In the genomic region with DNA sequence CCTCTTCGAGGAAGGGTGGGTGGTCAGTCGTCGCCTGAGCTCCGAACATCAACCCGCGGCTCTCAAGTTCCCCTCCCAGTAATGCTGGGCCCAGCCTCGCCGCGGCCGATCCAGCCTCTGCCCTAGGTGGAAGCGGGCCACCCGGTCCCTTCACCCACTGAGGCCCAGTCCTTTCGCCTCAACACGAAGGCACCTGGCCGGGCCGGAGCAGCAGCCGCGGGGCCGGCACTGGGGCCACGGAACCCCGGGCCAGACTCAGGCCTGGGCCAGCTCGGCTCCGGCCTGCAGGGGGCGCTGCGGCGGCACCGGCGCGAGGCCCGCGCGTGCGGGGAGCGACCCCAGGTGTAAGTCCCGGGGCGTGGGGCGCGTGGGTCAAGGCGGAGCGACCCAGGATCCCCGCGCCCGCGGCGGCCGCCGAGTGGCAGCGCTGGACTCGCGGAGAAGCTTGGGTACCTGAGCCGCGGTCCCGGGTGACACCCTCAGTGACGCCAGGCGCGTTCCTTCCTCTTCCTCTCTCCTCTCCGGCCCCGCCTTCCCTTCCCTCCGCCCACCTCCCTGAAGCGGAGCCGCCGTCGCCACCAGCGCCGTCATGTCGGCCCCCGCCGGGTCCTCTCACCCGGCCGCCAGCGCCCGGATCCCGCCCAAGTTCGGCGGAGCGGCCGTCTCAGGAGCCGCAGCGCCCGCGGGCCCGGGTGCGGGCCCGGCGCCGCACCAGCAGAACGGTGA, we compare ENCODE assay signal across 8 cellular contexts. TPM values are rescaled to one million over a fixed set of nuclear protein-coding genes. Genes with fewer than 3 reads are reported as not detected.
A peak's percentile ranks its signal among the peaks of the same experiment; 100 is the strongest.
DNase-seq lines count a peak whose midpoint lies in the region; ATAC-seq and TF ChIP-seq lines count a peak whose summit lies in the region.

A gene (plus strand): TSS at position 535 of the 726 bp plus-strand sequence. CDS start 55 bp downstream, at position 590.

- POLR2A ChIA-PET in CD8-positive, alpha-beta memory T cell (lab: Charles Lee) = interaction anchor here (1.2 to 2.1 kb wide), 3 partner anchors 126 to 383 kb away, joined by 3 to 8 read pairs (median 6); a partner anchor contains a TSS

- H3K36me3 ChIP-seq in CD8-positive, alpha-beta memory T cell (ENCODE audit: insufficient read depth, low read length) = no peaks in the 10 kb centered on the region
- H3K36me3 ChIP-seq in endodermal cell (ENCODE audit: control insufficient read depth, insufficient read depth, low read length) = peaks cover 9% of the 10 kb centered on the region

- H3K9me3 ChIP-seq in CD8-positive, alpha-beta memory T cell (ENCODE audit: low read length) = no peaks in the 10 kb centered on the region
- no peaks in the 10 kb centered on the region for H3K9me3 ChIP-seq in endodermal cell (ENCODE audit: control insufficient read depth, low read length)

- H3K27me3 Mint-ChIP-seq in CD8-positive, alpha-beta memory T cell = peaks cover 0 to 2% of the 10 kb centered on the region in 2 donors
- no peaks in the 10 kb centered on the region for H3K27me3 Mint-ChIP-seq in activated CD8-positive, alpha-beta memory T cell treated with anti-CD3 and anti-CD28 coated beads, Interleukin-2, amount 10 ng/mL, durations not matched to agents 7 days and 5 days
- H3K27me3 Mint-ChIP-seq in endodermal cell (ENCODE audit: insufficient read depth) = no peaks in the 10 kb centered on the region

- peak within 1 kb of the TSS; percentile 85 for H3K9ac ChIP-seq in endodermal cell (ENCODE audit: extremely low read depth, low read length, poor library complexity, severe bottlenecking)

- H3K27ac Mint-ChIP-seq in CD8-positive, alpha-beta memory T cell = peak within 1 kb of the TSS; percentile 91 to 97 (median 94)
- peak within 1 kb of the TSS; percentile 84 for H3K27ac Mint-ChIP-seq in activated CD8-positive, alpha-beta memory T cell treated with anti-CD3 and anti-CD28 coated beads, Interleukin-2, amount 10 ng/mL, durations not matched to agents 7 days and 5 days
- peak within 1 kb of the TSS; percentile 92 for H3K27ac Mint-ChIP-seq in endodermal cell

- H3K4me3 Mint-ChIP-seq in CD8-positive, alpha-beta memory T cell = peak within 1 kb of the TSS; percentile 87 to 96 (median 90)
- H3K4me3 Mint-ChIP-seq in activated CD8-positive, alpha-beta memory T cell treated with anti-CD3 and anti-CD28 coated beads, Interleukin-2, amount 10 ng/mL, durations not matched to agents 7 days and 5 days = peak within 1 kb of the TSS; percentile 88
- peak within 1 kb of the TSS; percentile 84 for H3K4me3 Mint-ChIP-seq in endodermal cell

- peaks cover 0 to 12% (median 3%) of the 10 kb centered on the region in 3 donors for H3K36me3 Mint-ChIP-seq in CD8-positive, alpha-beta memory T cell
- H3K36me3 Mint-ChIP-seq in activated CD8-positive, alpha-beta memory T cell treated with anti-CD3 and anti-CD28 coated beads, Interleukin-2, amount 10 ng/mL, durations not matched to agents 7 days and 5 days = peaks cover 9% of the 10 kb centered on the region
- peaks cover 10% of the 10 kb centered on the region for H3K36me3 Mint-ChIP-seq in endodermal cell (ENCODE audit: low read depth)

- no peaks in the 10 kb centered on the region for H3K27me3 ChIP-seq in CD8-positive, alpha-beta memory T cell (ENCODE audit: insufficient read depth, low read length, poor library complexity, severe bottlenecking)
- H3K27me3 ChIP-seq in endodermal cell (ENCODE audit: control insufficient read depth, insufficient read depth, low read length, poor library complexity, severe bottlenecking) = no peaks in the 10 kb centered on the region

- no peaks in the 10 kb centered on the region for H3K9me3 Mint-ChIP-seq in CD8-positive, alpha-beta memory T cell
- no peaks in the 10 kb centered on the region for H3K9me3 Mint-ChIP-seq in activated CD8-positive, alpha-beta memory T cell treated with anti-CD3 and anti-CD28 coated beads, Interleukin-2, amount 10 ng/mL, durations not matched to agents 7 days and 5 days (ENCODE audit: low read depth)
- H3K9me3 Mint-ChIP-seq in endodermal cell = no peaks in the 10 kb centered on the region

- peak; percentile 100 for TF ChIP-seq CTCF in endodermal cell (conservative IDR thresholded peaks at IDR 0.05)

- CTCF ChIA-PET in CD8-positive, alpha-beta memory T cell (lab: Charles Lee) = interaction anchor here (0.5 to 2.9 kb wide), 45 partner anchors 8 to 1078 kb away, joined by 3 to 18 read pairs (median 4); a partner anchor contains a TSS
- CTCF ChIA-PET in activated CD8-positive, alpha-beta memory T cell treated with anti-CD3 and anti-CD28 coated beads, Interleukin-2, amount 10 ng/mL, durations not matched to agents 7 days and 5 days (lab: Charles Lee) = interaction anchor here (0.6 to 3.2 kb wide), 52 partner anchors 9 to 1079 kb away, joined by 3 to 30 read pairs (median 4); a partner anchor contains a TSS

- ATAC-seq in GM19452 (IDR thresholded peaks at IDR 0.05; ENCODE audit: unreplicated experiment) = peak; percentile 93
- ATAC-seq in HG03575 (IDR thresholded peaks at IDR 0.05; ENCODE audit: extremely low read depth, insufficient number of reproducible peaks, low FRiP score, unreplicated experiment) = peak; percentile 63
- peak; percentile 92 for ATAC-seq in activated CD8-positive, alpha-beta memory T cell treated with anti-CD3 and anti-CD28 coated beads, Interleukin-2, amount 10 ng/mL, durations not matched to agents 7 days and 5 days

- H3K4me3 ChIP-seq in CD8-positive, alpha-beta memory T cell (ENCODE audit: low read length) = peak within 1 kb of the TSS; percentile 83
- peak within 1 kb of the TSS; percentile 99 for H3K4me3 ChIP-seq in endodermal cell (ENCODE audit: low read length)

- DNase-seq in CD8-positive, alpha-beta memory T cell = peak; percentile 87 to 92 (median 90)
- DNase-seq in NOMO-1 treated with dmso at 0.1 percent for 144 hours (lab: John Stamatoyannopoulos, UW; ENCODE audit: unreplicated experiment) (peak; percentile 69), endodermal cell (peak; percentile 94), midbrain (lab: John Stamatoyannopoulos, UW) (peak; percentile 86)
- DNase-seq in activated CD8-positive, alpha-beta memory T cell treated with anti-CD3 and anti-CD28 coated beads, Interleukin-2, amount 10 ng/mL, durations not matched to agents 7 days and 5 days = peak; percentile 93
- DNase-seq in stimulated activated CD8-positive, alpha-beta memory T cell treated with anti-CD3 and anti-CD28 coated beads, Interleukin-2, amount 100 ng/mL, for 48 hours (ENCODE audit: low read depth in 2 of 2) = peak; percentile 77 to 82

- peaks cover 52% of the 10 kb centered on the region for H3K4me1 ChIP-seq in CD8-positive, alpha-beta memory T cell (ENCODE audit: insufficient read depth, low read length)
- peaks cover 3% of the 10 kb centered on the region for H3K4me1 ChIP-seq in endodermal cell (ENCODE audit: control insufficient read depth, insufficient read depth, low read length)

- H3K4me1 Mint-ChIP-seq in CD8-positive, alpha-beta memory T cell = peaks cover 48 to 56% (median 54%) of the 10 kb centered on the region in 3 donors
- peaks cover 53% of the 10 kb centered on the region for H3K4me1 Mint-ChIP-seq in activated CD8-positive, alpha-beta memory T cell treated with anti-CD3 and anti-CD28 coated beads, Interleukin-2, amount 10 ng/mL, durations not matched to agents 7 days and 5 days
- peaks cover 43% of the 10 kb centered on the region for H3K4me1 Mint-ChIP-seq in endodermal cell

- 0% methylated on average over 4 to 87 of the region's 87 CpGs for WGBS in endodermal cell (ENCODE audit: insufficient coverage in 1 of 2, insufficient read length in 1 of 2), 2 experiments

- H3K27ac ChIP-seq in CD8-positive, alpha-beta memory T cell (ENCODE audit: low read depth, low read length) = peak within 1 kb of the TSS; percentile 73
- H3K27ac ChIP-seq in endodermal cell (ENCODE audit: low read depth, low read length) = peak within 1 kb of the TSS; percentile 77

RNA-seq across cellular contexts. Expression of the gene that starts here (rescaled TPM):
- total RNA-seq in CD8-positive, alpha-beta memory T cell = 10 to 100 TPM; 27.7 to 29.5 TPM
- 17.6 TPM for polyA plus RNA-seq in CD8-positive, alpha-beta memory T cell
- total RNA-seq in activated CD8-positive, alpha-beta memory T cell treated with anti-CD3 and anti-CD28 coated beads, Interleukin-2, amount 10 ng/mL, durations not matched to agents 7 days and 5 days = 10 to 100 TPM; 22.0 to 25.9 TPM
- total RNA-seq in endodermal cell = 10 to 100 TPM; 42.5 to 48.6 TPM
- 36.3 TPM for polyA plus RNA-seq in endodermal cell (2013, experiment 1 of 2)
- 34.6 TPM for polyA plus RNA-seq in endodermal cell (2013, experiment 2 of 2)

Comparison
In these comparisons a context has a peak if more than half of its experiments do, and no peak if none do; other contexts are left out.
1. Peak in every context shown above with its lines: DNase-seq, ATAC-seq, H3K4me3 ChIP-seq and H3K27ac ChIP-seq.